Comparison of ENCODE assay signal across 1 cellular context in genomic region chr6:33633462-33634158, GRCh38.
A peak's percentile ranks its signal among the peaks of the same experiment; 100 is the strongest.
TF ChIP-seq lines count a peak whose summit lies in the region.

No MANE protein-coding gene starts in this region.

TF ChIP-seq in K562, 482 proteins besides CTCF, POLR2A, EP300 and RAD21 (continued from another document and continues in another):
- TF ChIP-seq ZBTB2 (IDR thresholded peaks at IDR 0.05) (no peak), ARID3A (IDR thresholded peaks at IDR 0.05; ENCODE audit: borderline replicate concordance, low read depth, low read length) (no peak), ARNT (IDR thresholded peaks at IDR 0.05) (no peak), SREBF1 (IDR thresholded peaks at IDR 0.05; ENCODE audit: borderline replicate concordance, low read depth, low read length) (no peak), NFYB (IDR thresholded peaks at IDR 0.05; ENCODE audit: extremely low read depth, insufficient read length) (no peak), HSF4 (CRISPR knock-in tag; IDR thresholded peaks at IDR 0.05; ENCODE audit: borderline replicate concordance) (no peak), GATAD2A (IDR thresholded peaks at IDR 0.05) (0 out of 2 replicates have a peak, but pooled peaks have one; percentile 23), EGR1 (conservative IDR thresholded peaks at IDR 0.05) (0 out of 2 replicates have a peak, but pooled peaks have one; percentile 42), ESRRA (IDR thresholded peaks at IDR 0.05; ENCODE audit: borderline replicate concordance, low read depth) (no peak), CTBP1 (IDR thresholded peaks at IDR 0.05; ENCODE audit: borderline replicate concordance) (no peak; the same call in 1 of the 2 replicates), CBX1 (IDR thresholded peaks at IDR 0.05; ENCODE audit: low read depth) (no peak), MYBL2 (IDR thresholded peaks at IDR 0.05; ENCODE audit: low read depth) (no peak), MYBL2 (CRISPR knock-in tag; IDR thresholded peaks at IDR 0.05; ENCODE audit: borderline replicate concordance) (no peak), FOXM1 (IDR thresholded peaks at IDR 0.05; ENCODE audit: low read depth) (no peak), FOXM1 (CRISPR knock-in tag; IDR thresholded peaks at IDR 0.05; ENCODE audit: low read depth) (0 out of 2 replicates have a peak, but pooled peaks have one; percentile 45), STAG1 (CRISPR knock-in tag; IDR thresholded peaks at IDR 0.05; ENCODE audit: borderline replicate concordance) (no peak), TAF9B (IDR thresholded peaks at IDR 0.05; ENCODE audit: partially characterized antibody) (no peak), IRF2 (CRISPR knock-in tag; IDR thresholded peaks at IDR 0.05) (no peak), RB1 (IDR thresholded peaks at IDR 0.05; ENCODE audit: low read depth) (peak; percentile 31), MAX (CRISPR knock-in tag; IDR thresholded peaks at IDR 0.05) (0 out of 2 replicates have a peak, but pooled peaks have one; percentile 19), DLX4 (CRISPR knock-in tag; IDR thresholded peaks at IDR 0.05) (no peak), RBM34 (IDR thresholded peaks at IDR 0.05; ENCODE audit: borderline replicate concordance, insufficient read depth, low read length) (no peak), ZNF280A (IDR thresholded peaks at IDR 0.05; ENCODE audit: low read depth, partially characterized antibody) (no peak), ZNF584 (CRISPR knock-in tag; IDR thresholded peaks at IDR 0.05; ENCODE audit: low read depth) (no peak), SNAPC5 (CRISPR knock-in tag; IDR thresholded peaks at IDR 0.05) (no peak), ZNF75A (CRISPR knock-in tag; IDR thresholded peaks at IDR 0.05) (no peak), TAF15 (IDR thresholded peaks at IDR 0.05; ENCODE audit: low read depth, low read length) (no peak), MEF2D (tag; conservative IDR thresholded peaks at IDR 0.05; ENCODE audit: low read depth) (no peak), RBM14 (IDR thresholded peaks at IDR 0.05; ENCODE audit: borderline replicate concordance, insufficient read depth, low read depth, low read length) (no peak), ZNF354B (CRISPR knock-in tag; IDR thresholded peaks at IDR 0.05) (no peak), ZNF124 (CRISPR knock-in tag; IDR thresholded peaks at IDR 0.05) (no peak), MEF2A (IDR thresholded peaks at IDR 0.05; ENCODE audit: control insufficient read depth, low read depth, low read length) (no peak), HIVEP1 (CRISPR knock-in tag; IDR thresholded peaks at IDR 0.05) (no peak), MNT (conservative IDR thresholded peaks at IDR 0.05) (no peak), XRCC4 (IDR thresholded peaks at IDR 0.05; ENCODE audit: extremely low read depth, insufficient read depth, insufficient read length) (no peak), TEAD2 (tag; IDR thresholded peaks at IDR 0.05) (no peak), NCOA2 (IDR thresholded peaks at IDR 0.05; ENCODE audit: partially characterized antibody in 2 of 2) (no peak), HMG20A (CRISPR knock-in tag; conservative IDR thresholded peaks at IDR 0.05) (no peak), NONO (IDR thresholded peaks at IDR 0.05; ENCODE audit: low read depth in 2 of 2, low read length in 1 of 2) (peak in 1 of 2 experiments; percentile 47; a peak in 1 of 4 replicates), RNF219 (CRISPR knock-in tag; IDR thresholded peaks at IDR 0.05) (no peak), FOXK2 (conservative IDR thresholded peaks at IDR 0.05 in 1 of 2, IDR thresholded peaks at IDR 0.05 in 1 of 2; ENCODE audit: low read depth in 2 of 2) (no peak), ATF3 (IDR thresholded peaks at IDR 0.05) (no peak), ATF3 (CRISPR knock-in tag; conservative IDR thresholded peaks at IDR 0.05) (no peak), JUN (IDR thresholded peaks at IDR 0.05; ENCODE audit: borderline replicate concordance, low read depth, low read length) (no peak), JUN (CRISPR knock-in tag; IDR thresholded peaks at IDR 0.05; ENCODE audit: borderline replicate concordance) (no peak), ZNF121 (CRISPR knock-in tag; conservative IDR thresholded peaks at IDR 0.05) (no peak), KLF6 (CRISPR knock-in tag; IDR thresholded peaks at IDR 0.05; ENCODE audit: borderline replicate concordance) (no peak), COPS2 (conservative IDR thresholded peaks at IDR 0.05) (no peak), BDP1 (IDR thresholded peaks at IDR 0.05; ENCODE audit: insufficient read depth, insufficient read length) (no peak), ZNF592 (IDR thresholded peaks at IDR 0.05) (no peak), MBD1 (CRISPR knock-in tag; IDR thresholded peaks at IDR 0.05) (no peak), BRD4 (IDR thresholded peaks at IDR 0.05) (no peak), ZNF830 (CRISPR knock-in tag; IDR thresholded peaks at IDR 0.05) (no peak)
